In genomic region chr1:25196830-25197229, GRCh38 we compare ENCODE assay signal across 19 cellular contexts. TPM values are rescaled to one million over a fixed set of nuclear protein-coding genes. Genes with fewer than 3 reads are reported as not detected.
DNase-seq lines count a peak whose midpoint lies in the region; ATAC-seq and TF ChIP-seq lines count a peak whose summit lies in the region.
"Had no signal": no experiment of that assay in that cellular context is flagged by ENCODE, and none has a peak within 500 bp of the region (broad histone marks: within the 10 kb centered on the region; RNA-seq: fewer than 3 reads in every experiment).

No MANE protein-coding gene starts in this region.

- no peak overlapping the region for H3K14ac ChIP-seq in IMR-90 (replicated peaks; ENCODE audit: low read depth, low read length)

- POLR2A ChIA-PET in IMR-90 (lab: Charles Lee; ENCODE audit: unreplicated experiment), result no interaction called here

- H3K4ac ChIP-seq in IMR-90 (ENCODE audit: low read depth, low read length), result no peak overlapping the region

- TF ChIP-seq POLR2A in breast epithelium (IDR thresholded peaks at IDR 0.05) (no peak), IMR-90 (IDR thresholded peaks at IDR 0.05; ENCODE audit: low read depth, low read length) (no peak), transverse colon (IDR thresholded peaks at IDR 0.05) (no peak)

- no peak for TF ChIP-seq CTCF in breast epithelium (IDR thresholded peaks at IDR 0.05)
- no peak for TF ChIP-seq CTCF in mammary epithelial cell (conservative IDR thresholded peaks at IDR 0.05 in 1 of 2, IDR thresholded peaks at IDR 0.05 in 1 of 2; ENCODE audit: extremely low read depth in 1 of 2, insufficient read depth in 1 of 2, low read depth in 1 of 2, low read length in 2 of 2)
- TF ChIP-seq CTCF in IMR-90 (conservative IDR thresholded peaks at IDR 0.05; ENCODE audit: low read depth, low read length), result no peak
- no peak for TF ChIP-seq CTCF in hepatocyte (IDR thresholded peaks at IDR 0.05; ENCODE audit: poor library complexity)
- no peak for TF ChIP-seq CTCF in transverse colon (IDR thresholded peaks at IDR 0.05)

- no peaks in the 10 kb centered on the region for H3K9me2 ChIP-seq in hepatocyte (replicated peaks; ENCODE audit: insufficient read depth)

- H3K4me2 ChIP-seq in mammary epithelial cell (ENCODE audit: insufficient read depth, low read depth, low read length) (no peak overlapping the region), IMR-90 (ENCODE audit: low read depth, low read length) (no peak overlapping the region), hepatocyte (no peak overlapping the region)

- H3K27me3 ChIP-seq in breast epithelium (no peaks in the 10 kb centered on the region), mammary epithelial cell (ENCODE audit: insufficient read depth, low read length) (no peaks in the 10 kb centered on the region), IMR-90 (ENCODE audit: control insufficient read depth, insufficient read depth, low read length) (peaks cover 73% of the 10 kb centered on the region), hepatocyte (no peaks in the 10 kb centered on the region), transverse colon (no peaks in the 10 kb centered on the region)

- H3K18ac ChIP-seq in IMR-90 (ENCODE audit: low read depth, low read length), result no peak overlapping the region

- WGBS in mammary epithelial cell (ENCODE audit: low coverage, missing lambda C conversion rate), result 89% methylated on average over 7 of the region's 7 CpGs
- WGBS in IMR-90 (ENCODE audit: extremely low coverage in 2 of 2, insufficient read length in 1 of 2), 2 experiments, result no CpG with 5 or more reads among the region's 7 CpGs
- 89% methylated on average over 7 of the region's 7 CpGs for WGBS in hepatocyte (ENCODE audit: low lambda C conversion rate, missing lambda C conversion rate)
- 83 to 87% methylated on average over 1 to 7 of the region's 7 CpGs for WGBS in transverse colon (ENCODE audit: low coverage in 1 of 2), 2 donors

- H3K79me2 ChIP-seq in mammary epithelial cell (ENCODE audit: insufficient read depth, low read length) (no peaks in the 10 kb centered on the region), hepatocyte (no peaks in the 10 kb centered on the region)

- DNase-seq in breast epithelium (ENCODE audit: low spot score in 2 of 2) (no peak), mammary epithelial cell (no peak), IMR-90 (no peak), hepatocyte (ENCODE audit: low spot score) (no peak), transverse colon (no peak), NCI-H345 treated with DMSO at 0.1 percent for 48 hours (lab: John Stamatoyannopoulos, UW; ENCODE audit: unreplicated experiment) (no peak)
- no peak for DNase-seq in stimulated activated CD4-positive, alpha-beta T cell treated with anti-CD3 and anti-CD28 coated beads, Interleukin-4, amount 100 ng/mL, for 24 hours
- DNase-seq: Caco-2; CD4-positive, alpha-beta memory T cell; DMS 273 treated with DMSO at 0.1 percent for 48 hours; DND-41; KBM-7; MV-4-11; NCI-H146; NCI-H446 treated with DMSO at 0.1 percent for 48 hours; NCI-H526; SIG-M5 had no signal

- H3K9ac ChIP-seq in mammary epithelial cell (ENCODE audit: insufficient read depth, low read length) (no peak overlapping the region), IMR-90 (ENCODE audit: low read depth, low read length) (no peak overlapping the region)

- H4K8ac ChIP-seq in IMR-90 (ENCODE audit: low read depth in 2 of 2, low read length in 2 of 2), result no peak overlapping the region

- no peak overlapping the region for H3K4me3 ChIP-seq in breast epithelium
- no peak overlapping the region for H3K4me3 ChIP-seq in mammary epithelial cell (replicated peaks in 1 of 3; ENCODE audit: insufficient read depth in 1 of 3, low read depth in 2 of 3, low read length in 3 of 3)
- no peak overlapping the region for H3K4me3 ChIP-seq in IMR-90 (ENCODE audit: insufficient read depth, low read depth, low read length)
- H3K4me3 ChIP-seq in hepatocyte, result no peak overlapping the region
- H3K4me3 ChIP-seq in transverse colon, result no peak overlapping the region
- H3K4me3 ChIP-seq: SK-N-MC had no signal

- ATAC-seq in IMR-90 (ENCODE audit: low read depth) (no peak), GM18870 (IDR thresholded peaks at IDR 0.05; ENCODE audit: unreplicated experiment) (no peak)

- no peaks in the 10 kb centered on the region for H3K79me1 ChIP-seq in IMR-90 (ENCODE audit: low read depth in 1 of 2, low read length in 2 of 2)

- H4K91ac ChIP-seq in IMR-90 (ENCODE audit: insufficient read depth, low read depth, low read length), result no peak overlapping the region

- H2BK120ac ChIP-seq in IMR-90 (ENCODE audit: low read depth, low read length), result no peak overlapping the region

- H3K9me3 ChIP-seq in breast epithelium, result no peaks in the 10 kb centered on the region
- no peaks in the 10 kb centered on the region for H3K9me3 ChIP-seq in mammary epithelial cell (replicated peaks; ENCODE audit: insufficient read depth, low read length)
- no peaks in the 10 kb centered on the region for H3K9me3 ChIP-seq in IMR-90 (ENCODE audit: control insufficient read depth, insufficient read depth, low read length)
- no peaks in the 10 kb centered on the region for H3K9me3 ChIP-seq in hepatocyte (ENCODE audit: low read depth)
- no peaks in the 10 kb centered on the region for H3K9me3 ChIP-seq in transverse colon
- H3K9me3 ChIP-seq: Caco-2 had no signal

- H3K23ac ChIP-seq in IMR-90 (ENCODE audit: low read depth, low read length), result no peak overlapping the region

- H2BK5ac ChIP-seq in IMR-90 (ENCODE audit: low read depth, low read length, poor library complexity, severe bottlenecking), result no peak overlapping the region

- no peak for TF ChIP-seq RAD21 in IMR-90 (IDR thresholded peaks at IDR 0.05; ENCODE audit: low read length)

- no peak overlapping the region for H2BK20ac ChIP-seq in IMR-90 (ENCODE audit: low read depth, low read length)

- dilution Hi-C loops in mammary epithelial cell (cut with HindIII; ENCODE audit: low sequenced_read_pairs), result no loop called here
- dilution Hi-C loops in IMR-90 (cut with HindIII; ENCODE audit: low sequenced_read_pairs, unreplicated experiment), result no loop called here

- TF ChIP-seq EP300 in transverse colon (IDR thresholded peaks at IDR 0.05; ENCODE audit: low read depth), result no peak

- H3K36me3 ChIP-seq in breast epithelium, result no peaks in the 10 kb centered on the region
- H3K36me3 ChIP-seq in mammary epithelial cell (ENCODE audit: insufficient read depth, low read length), result no peaks in the 10 kb centered on the region
- H3K36me3 ChIP-seq in IMR-90 (ENCODE audit: control insufficient read depth, insufficient read depth, low read length), result no peaks in the 10 kb centered on the region
- no peaks in the 10 kb centered on the region for H3K36me3 ChIP-seq in hepatocyte (replicated peaks; ENCODE audit: insufficient read depth, low read depth)
- no peaks in the 10 kb centered on the region for H3K36me3 ChIP-seq in transverse colon

- intact Hi-C loops in breast epithelium (cut with DNase I; ENCODE audit: low total_unique reads), result loop anchor here (10.0 kb wide), 1 partner anchor 342 kb away; no protein-coding TSS in a partner anchor
- intact Hi-C loops in mammary epithelial cell (cut with micrococcal nuclease), result no loop called here
- intact Hi-C loops in IMR-90 (cut with micrococcal nuclease), result no loop called here
- intact Hi-C loops in transverse colon (cut with DNase I; ENCODE audit: low total_unique reads), result no loop called here

- CTCF ChIA-PET in mammary epithelial cell (lab: Charles Lee; ENCODE audit: low non-redundant PET) (no interaction called here), IMR-90 (lab: Yijun Ruan, JAX) (no interaction called here)

- no peak overlapping the region for H2AK5ac ChIP-seq in IMR-90 (ENCODE audit: low read depth, low read length)

- H2BK15ac ChIP-seq in IMR-90 (ENCODE audit: low read depth, low read length), result no peak overlapping the region

- no peaks in the 10 kb centered on the region for H4K20me1 ChIP-seq in mammary epithelial cell (ENCODE audit: insufficient read depth, low read length)
- no peaks in the 10 kb centered on the region for H4K20me1 ChIP-seq in IMR-90 (ENCODE audit: insufficient read depth, low read length)
- H4K20me1 ChIP-seq in hepatocyte (ENCODE audit: insufficient read depth, poor library complexity, severe bottlenecking), result no peaks in the 10 kb centered on the region

- no peak overlapping the region for H3K56ac ChIP-seq in IMR-90 (ENCODE audit: extremely low read depth, insufficient read depth, low read length)

- H4K5ac ChIP-seq in IMR-90 (ENCODE audit: low read depth, low read length), result no peak overlapping the region

- BruUV-seq in mammary epithelial cell (replicated peaks; lab: Mats Ljungman, UMichigan) (no TSS peak), IMR-90 (replicated peaks; lab: Mats Ljungman, UMichigan) (no TSS peak)

- H2AFZ ChIP-seq in mammary epithelial cell (ENCODE audit: low read depth, low read length) (no peak overlapping the region), IMR-90 (replicated peaks; ENCODE audit: low read length, poor library complexity) (peak overlapping the region; percentile 41), hepatocyte (no peak overlapping the region)

- in situ Hi-C loops in mammary epithelial cell (cut with MboI; ENCODE audit: low sequenced_read_pairs in 2 of 2), result no loop called here
- in situ Hi-C loops in IMR-90 (cut with MboI; ENCODE audit: low sequenced_read_pairs), result no loop called here
- in situ Hi-C loops in transverse colon (cut with MboI; ENCODE audit: low pct_ligation_motif_present in 1 of 4, low pct_unique_long_range_greater_than_20kb in 1 of 4, low sequenced_read_pairs in 3 of 4), result no loop called here

- H2AK9ac ChIP-seq in IMR-90 (replicated peaks; ENCODE audit: low read depth, low read length, poor library complexity), result no peak overlapping the region

- H3K27ac ChIP-seq in breast epithelium (peak overlapping the region; percentile 95 to 96), mammary epithelial cell (ENCODE audit: insufficient read depth, low read depth, low read length) (no peak overlapping the region), IMR-90 (ENCODE audit: insufficient read depth, low read length) (no peak overlapping the region), hepatocyte (peak overlapping the region; percentile 58), transverse colon (peak overlapping the region; percentile 63 to 82 (median 73))

- no peaks in the 10 kb centered on the region for H3K9me1 ChIP-seq in IMR-90 (ENCODE audit: insufficient read depth, low read length)

- H3K4me1 ChIP-seq in breast epithelium (peaks cover 5 to 7% of the 10 kb centered on the region in 2 donors), mammary epithelial cell (ENCODE audit: insufficient read depth, low read length) (peaks cover 40% of the 10 kb centered on the region), IMR-90 (ENCODE audit: control insufficient read depth, insufficient read depth, low read length) (no peaks in the 10 kb centered on the region; the same call in 1 of the 2 replicates), hepatocyte (ENCODE audit: insufficient read depth) (peaks cover 38% of the 10 kb centered on the region), transverse colon (peaks cover 6 to 27% (median 23%) of the 10 kb centered on the region in 4 donors)

RNA-seq across cellular contexts. Expression of gene SYF2, which starts 35.5 kb away (rescaled TPM):
- 10 to 100 TPM; 61.3 to 85.0 (median 83.6) TPM for total RNA-seq in breast epithelium
- 10 to 100 TPM; 20.7 to 30.7 TPM for total RNA-seq in mammary epithelial cell
- 11.9 TPM for polyA plus RNA-seq in mammary epithelial cell
- polyA minus RNA-seq in mammary epithelial cell, result 2.1 TPM
- total RNA-seq in IMR-90 (2012; rRNA removed), result 8.6 and 22.2 TPM in 2 replicates
- polyA plus RNA-seq in IMR-90 (2012; rRNA removed), result 16.8 and 19.5 TPM in 2 replicates
- polyA plus RNA-seq in IMR-90 (2012; cell fraction: cytosol; rRNA removed), result 1.9 and 2.6 TPM in 2 replicates
- 0.99 and 6.8 TPM in 2 replicates for polyA plus RNA-seq in IMR-90 (2012; cell fraction: nucleus; rRNA removed; ENCODE audit: low replicate concordance)
- total RNA-seq in hepatocyte, result 53.6 and 66.3 TPM in 2 replicates
- polyA plus RNA-seq in hepatocyte, result 34.2 and 49.2 TPM in 2 replicates
- 10 to 100 TPM in 3 of 4 donors, 1 to 10 TPM in 1; 2.8 to 63.1 (median 36.6) TPM for total RNA-seq in transverse colon

RNA-seq across cellular contexts. Expression of gene RSRP1, which starts 50.4 kb away (rescaled TPM):
- total RNA-seq in breast epithelium, result 100 to 1,000 TPM; 155 to 215 (median 164) TPM
- 10 to 100 TPM; 55.3 to 71.8 TPM for total RNA-seq in mammary epithelial cell
- 18.8 TPM for polyA plus RNA-seq in mammary epithelial cell
- polyA minus RNA-seq in mammary epithelial cell, result 23.3 TPM
- 71.0 and 73.9 TPM in 2 replicates for total RNA-seq in IMR-90 (2012; rRNA removed)
- polyA plus RNA-seq in IMR-90 (2012; rRNA removed), result 41.5 and 71.0 TPM in 2 replicates
- 11.6 and 22.6 TPM in 2 replicates for polyA plus RNA-seq in IMR-90 (2012; cell fraction: cytosol; rRNA removed)
- polyA plus RNA-seq in IMR-90 (2012; cell fraction: nucleus; rRNA removed; ENCODE audit: low replicate concordance), result 417 and 584 TPM in 2 replicates
- 90.4 and 153 TPM in 2 replicates for total RNA-seq in hepatocyte
- polyA plus RNA-seq in hepatocyte, result 160 and 236 TPM in 2 replicates
- 100 to 1,000 TPM; 231 to 467 (median 279) TPM for total RNA-seq in transverse colon

Comparison
In these comparisons a context has a peak if more than half of its experiments do, and no peak if none do; other contexts are left out.
1. H3K27ac ChIP-seq: peak in breast epithelium (2 of 2), hepatocyte (single experiment) and transverse colon (4 of 4); none in mammary epithelial cell (single experiment) and IMR-90 (single experiment).